In genomic region chr7:3771906-3772305, GRCh38 we compare ENCODE assay signal across 34 cellular contexts.
"Had no signal": no experiment of that assay in that cellular context is flagged by ENCODE, and none has a peak within 500 bp of the region (broad histone marks: within the 10 kb centered on the region; RNA-seq: fewer than 3 reads in every experiment).

No MANE protein-coding gene starts in this region.

- H3K4me3 ChIP-seq: adrenal gland, body of pancreas, breast epithelium had no signal

- DNase-seq: activated B cell treated with CpG ODN at 0.5 μM for 24 hours; activated CD4-positive, alpha-beta memory T cell treated with anti-CD3 and anti-CD28 coated beads for 36 hours; activated CD4-positive, alpha-beta T cell treated with anti-CD3 and anti-CD28 coated beads for 4 hours; activated CD4-positive, alpha-beta T cell treated with anti-CD3 and anti-CD28 coated beads, Interleukin-2, amount 10 ng/mL, durations not matched to agents 24 days and 14 days; activated CD4-positive, alpha-beta T cell treated with anti-CD3 and anti-CD28 coated beads, Interleukin-2, amount 50 U/mL, for 1 hour; activated CD4-positive, alpha-beta T cell treated with anti-CD3 and anti-CD28 coated beads, Interleukin-2, amount 50 U/mL, for 4 hours; activated CD4-positive, CD25-positive, alpha-beta regulatory T cell treated with anti-CD3 and anti-CD28 coated beads, Interleukin-2, amount 50 U/mL, for 72 hours; activated CD8-positive, alpha-beta memory T cell treated with anti-CD3 and anti-CD28 coated beads, Interleukin-2, amount 50 U/mL, for 4 hours; activated CD8-positive, alpha-beta T cell treated with anti-CD3 and anti-CD28 coated beads for 36 hours; activated effector memory CD4-positive, alpha-beta T cell treated with anti-CD3 and anti-CD28 coated beads, Interleukin-2, amount 50 U/mL, for 16 hours; activated gamma-delta T cell treated with Interleukin-2 at 50 U/mL for 16 hours; activated naive CD4-positive, alpha-beta T cell; activated naive CD4-positive, alpha-beta T cell treated with anti-CD3 and anti-CD28 coated beads for 36 hours; activated naive CD4-positive, alpha-beta T cell treated with anti-CD3 and anti-CD28 coated beads, Interleukin-2, amount 50 U/mL, for 16 hours; activated naive CD8-positive, alpha-beta T cell treated with anti-CD3 and anti-CD28 coated beads for 36 hours; activated T-cell treated with anti-CD3 and anti-CD28 coated beads for 4 hours; activated T-cell treated with anti-CD3 and anti-CD28 coated beads, Interleukin-2, amount 50 U/mL, for 1 hour; activated T-cell treated with anti-CD3 and anti-CD28 coated beads, Interleukin-2, amount 50 U/mL, for 4 hours; activated T-cell treated with anti-CD3 and anti-CD28 coated beads, Interleukin-2, amount 50 U/mL, for 72 hours; adrenal gland; amniotic stem cell; aorta; body of pancreas; brain microvascular endothelial cell; central memory CD4-positive, alpha-beta T cell; T-helper 1 cell; T-helper 2 cell; T-helper 9 cell had no signal

- ATAC-seq: activated CD8-positive, alpha-beta T cell treated with anti-CD3 and anti-CD28 coated beads for 36 hours; activated naive CD4-positive, alpha-beta T cell treated with anti-CD3 and anti-CD28 coated beads, Interleukin-2, amount 50 U/mL, for 72 hours; activated T-cell treated with anti-CD3 and anti-CD28 coated beads, Interleukin-2, amount 50 U/mL, for 4 hours; activated T-cell treated with anti-CD3 and anti-CD28 coated beads, Interleukin-2, amount 50 U/mL, for 72 hours; activated T-helper 17 cell treated with anti-CD3 and anti-CD28 coated beads, Interleukin-2, amount 50 U/mL, for 72 hours; body of pancreas had no signal

- H3K9me3 ChIP-seq: adrenal gland, body of pancreas had no signal

- H3K27me3 ChIP-seq: adrenal gland, body of pancreas, brain microvascular endothelial cell, breast epithelium had no signal

- H3K27ac ChIP-seq: adrenal gland, body of pancreas, brain microvascular endothelial cell, breast epithelium, VCaP had no signal

- H3K4me1 ChIP-seq: adrenal gland, body of pancreas, breast epithelium had no signal

- H3K36me3 ChIP-seq: adrenal gland, brain microvascular endothelial cell, breast epithelium had no signal

- FAIRE-seq: astrocyte, TTC549 had no signal
